Comparison of ENCODE assay signal across 28 cellular contexts in genomic region chr18:76273036-76273545, GRCh38.
"Had no signal": no experiment of that assay in that cellular context is flagged by ENCODE, and none has a peak within 500 bp of the region (broad histone marks: within the 10 kb centered on the region; RNA-seq: fewer than 3 reads in every experiment).

No MANE protein-coding gene starts in this region.

- H3K36me3 ChIP-seq: colonic mucosa, esophagus squamous epithelium, gastrocnemius medialis, heart right ventricle, left lung, lower lobe of right lung had no signal

- H3K4me1 ChIP-seq: colonic mucosa, esophagus squamous epithelium, gastrocnemius medialis, heart right ventricle, left lung, lower lobe of right lung had no signal

- FAIRE-seq: endometrium, islet of Langerhans, keratinocyte had no signal

- ATAC-seq: effector memory CD8-positive, alpha-beta T cell; esophagus mucosa; gastrocnemius medialis; heart right ventricle; left cardiac atrium; left lung; left ventricle myocardium superior; lower lobe of right lung; mucosa of descending colon had no signal

- H3K4me3 ChIP-seq: colonic mucosa, esophagus squamous epithelium, gastrocnemius medialis, heart right ventricle, left lung, lower lobe of right lung, mucosa of descending colon had no signal

- H3K4me3 Mint-ChIP-seq: dendritic cell treated with granulocyte-macrophage colony-stimulating factor and Interleukin-4, amounts not matched to agents 40 ng/mL and 50 ng/mL, for 4 days; effector memory CD8-positive, alpha-beta T cell; endodermal cell; mesothelial cell of epicardium; naive B cell had no signal

- H3K27ac ChIP-seq: colonic mucosa, epithelial cell of prostate, esophagus squamous epithelium, gastrocnemius medialis, heart right ventricle, left lung, lower lobe of right lung had no signal

- H3K36me3 Mint-ChIP-seq: mesothelial cell of epicardium had no signal

- H3K27me3 ChIP-seq: colonic mucosa, esophagus squamous epithelium, gastrocnemius medialis, left lung had no signal

- H3K9me3 Mint-ChIP-seq: dendritic cell treated with granulocyte-macrophage colony-stimulating factor and Interleukin-4, amounts not matched to agents 40 ng/mL and 50 ng/mL, for 4 days; endodermal cell; mesothelial cell of epicardium had no signal

- H3K4me1 Mint-ChIP-seq: endodermal cell had no signal

- DNase-seq: colonic mucosa; cortex of kidney; effector CD8-positive, alpha-beta T cell; effector memory CD8-positive, alpha-beta T cell; endodermal cell; erythroblast; esophagus squamous epithelium; foreskin fibroblast; foreskin melanocyte; gastrocnemius medialis; glutamatergic neuron; head of caudate nucleus; heart right ventricle; hippocampal formation; left cardiac atrium; left lung; left ventricle myocardium superior; lower lobe of right lung; mesenchymal stem cell; mucosa of descending colon; naive B cell had no signal

- H3K27ac Mint-ChIP-seq: dendritic cell treated with granulocyte-macrophage colony-stimulating factor and Interleukin-4, amounts not matched to agents 40 ng/mL and 50 ng/mL, for 4 days; effector memory CD8-positive, alpha-beta T cell; endodermal cell; mesothelial cell of epicardium; naive B cell had no signal

- H3K9me3 ChIP-seq: colonic mucosa, esophagus squamous epithelium, gastrocnemius medialis, heart right ventricle, left lung, lower lobe of right lung, mucosa of descending colon had no signal
